ENCODE assay signal across 10 cellular contexts in genomic region chr18:63307555-63308200, GRCh38. TPM values are rescaled to one million over a fixed set of nuclear protein-coding genes. Genes with fewer than 3 reads are reported as not detected.
DNase-seq lines count a peak whose midpoint lies in the region; TF ChIP-seq lines count a peak whose summit lies in the region.
"Had no signal": no experiment of that assay in that cellular context is flagged by ENCODE, and none has a peak within 500 bp of the region (broad histone marks: within the 10 kb centered on the region; RNA-seq: fewer than 3 reads in every experiment).

No MANE protein-coding gene starts in this region.

- H2BK15ac ChIP-seq in neuronal stem cell (ENCODE audit: low read length) = no peak overlapping the region

- H3K9me3 ChIP-seq in neuronal stem cell (replicated peaks in 1 of 2; ENCODE audit: control insufficient read depth in 2 of 2, insufficient read depth in 1 of 2, low read depth in 1 of 2, low read length in 2 of 2) (no peaks in the 10 kb centered on the region), esophagus squamous epithelium (no peaks in the 10 kb centered on the region)

- no peak overlapping the region for H4K8ac ChIP-seq in neuronal stem cell (ENCODE audit: low read depth, low read length)

- H3K27me3 ChIP-seq in neuronal stem cell (ENCODE audit: control insufficient read depth in 3 of 3, insufficient read depth in 3 of 3, low read depth in 1 of 3, low read length in 3 of 3) (no peaks in the 10 kb centered on the region), esophagus squamous epithelium (no peaks in the 10 kb centered on the region)

- DNase-seq in DMS 273 (lab: John Stamatoyannopoulos, UW; ENCODE audit: unreplicated experiment) = peak; percentile 59
- DNase-seq in LHCN-M2 (ENCODE audit: low read depth) = peak; percentile 6
- no peak for DNase-seq in neuronal stem cell (ENCODE audit: low spot score)
- DNase-seq in AG08396 (ENCODE audit: low spot score) = no peak
- DNase-seq in esophagus squamous epithelium (lab: John Stamatoyannopoulos, UW) = no peak
- DNase-seq in hepatic stellate cell (ENCODE audit: low spot score) = no peak
- DNase-seq in NCI-H2227 treated with DMSO at 0.1 percent for 48 hours (lab: John Stamatoyannopoulos, UW) = no peak
- DNase-seq: activated T-cell treated with anti-CD3 and anti-CD28 coated beads, Interleukin-2, amount 50 U/mL, for 4 hours; T-helper 2 cell had no signal

- no peak overlapping the region for H2BK12ac ChIP-seq in neuronal stem cell (ENCODE audit: low read length)

- H3K9ac ChIP-seq in neuronal stem cell (ENCODE audit: low read depth, low read length, poor library complexity) = no peak overlapping the region

- H3K4ac ChIP-seq in neuronal stem cell (ENCODE audit: low read length) = no peak overlapping the region

- no peak overlapping the region for H3K23ac ChIP-seq in neuronal stem cell (ENCODE audit: low read depth, low read length, poor library complexity)

- H2AK5ac ChIP-seq in neuronal stem cell (ENCODE audit: low read depth, low read length) = no peak overlapping the region

- H2AFZ ChIP-seq in neuronal stem cell (ENCODE audit: low read length) = peak overlapping the region; percentile 3

- intact Hi-C loops in esophagus squamous epithelium (cut with DNase I) = no loop called here

- peaks cover 1 to 3% of the 10 kb centered on the region in 2 donors for H3K36me3 ChIP-seq in neuronal stem cell (replicated peaks in 1 of 2; ENCODE audit: control insufficient read depth in 2 of 2, insufficient read depth in 2 of 2, low read length in 2 of 2)
- H3K36me3 ChIP-seq in esophagus squamous epithelium = no peaks in the 10 kb centered on the region

- H3K4me3 ChIP-seq in neuronal stem cell (ENCODE audit: low read length in 2 of 2) = no peak overlapping the region
- H3K4me3 ChIP-seq in esophagus squamous epithelium = no peak overlapping the region

- no CpG with 5 or more reads among the region's 2 CpGs for WGBS in neuronal stem cell (ENCODE audit: extremely low coverage in 2 of 2, insufficient read length in 2 of 2, insufficient replicate concordance in 1 of 2), 2 donors
- 50 to 62% methylated on average over 2 of the region's 2 CpGs for WGBS in esophagus squamous epithelium, 2 donors

- no peak for TF ChIP-seq CTCF in esophagus squamous epithelium (IDR thresholded peaks at IDR 0.05)

- H3K14ac ChIP-seq in neuronal stem cell (ENCODE audit: low read length) = no peak overlapping the region

- no peak overlapping the region for H2BK5ac ChIP-seq in neuronal stem cell (ENCODE audit: low read length)

- H3K4me1 ChIP-seq in neuronal stem cell (ENCODE audit: control insufficient read depth in 2 of 2, insufficient read depth in 1 of 2, low read depth in 1 of 2, low read length in 2 of 2) (peaks cover 11 to 17% of the 10 kb centered on the region in 2 donors), esophagus squamous epithelium (peaks cover 0 to 27% (median 0%) of the 10 kb centered on the region in 3 donors)

- TF ChIP-seq POLR2A in esophagus squamous epithelium (IDR thresholded peaks at IDR 0.05) = no peak

- H3K4me2 ChIP-seq in neuronal stem cell (ENCODE audit: insufficient read depth, low read length, poor library complexity, severe bottlenecking) = no peak overlapping the region

- H3K18ac ChIP-seq in neuronal stem cell (ENCODE audit: low read length) = no peak overlapping the region

- no peak overlapping the region for H4K91ac ChIP-seq in neuronal stem cell (ENCODE audit: low read depth, low read length, poor library complexity)

- peaks cover 3% of the 10 kb centered on the region for H3K79me1 ChIP-seq in neuronal stem cell (ENCODE audit: low read depth, low read length)

- no peak overlapping the region for H2BK120ac ChIP-seq in neuronal stem cell (ENCODE audit: low read depth, low read length)

- H3K27ac ChIP-seq in cingulate gyrus (ENCODE audit: low read depth, low read length) (peak overlapping the region; percentile 21), neuronal stem cell (replicated peaks; ENCODE audit: low read length) (peak overlapping the region; percentile 82), esophagus squamous epithelium (no peak overlapping the region)

RNA-seq across cellular contexts. Expression of gene BCL2, which starts 11.9 kb away (rescaled TPM):
- total RNA-seq in LHCN-M2 (2014; rRNA removed) (2.2 and 2.5 TPM in 2 replicates), esophagus squamous epithelium (10 to 100 TPM in 1 of 4 donors, 1 to 10 TPM in 3; 3.1 to 17.4 (median 4.2) TPM)
- polyA plus RNA-seq in LHCN-M2 (2012) = 0.41 TPM
- polyA plus RNA-seq in neuronal stem cell (2013, experiment 1 of 2) = 10.8 TPM
- polyA plus RNA-seq in neuronal stem cell (2013, experiment 2 of 2) = 10.2 TPM

RNA-seq across cellular contexts. Expression of gene KDSR, which starts 59.3 kb away (rescaled TPM):
- total RNA-seq in LHCN-M2 (2014; rRNA removed) (33.2 and 37.6 TPM in 2 replicates), esophagus squamous epithelium (10 to 100 TPM; 20.8 to 42.3 (median 23.0) TPM)
- 21.1 TPM for polyA plus RNA-seq in LHCN-M2 (2012)
- polyA plus RNA-seq in neuronal stem cell (2013, experiment 1 of 2) = 14.8 TPM
- 15.2 TPM for polyA plus RNA-seq in neuronal stem cell (2013, experiment 2 of 2)

Comparison
In these comparisons a context has a peak if more than half of its experiments do, and no peak if none do; other contexts are left out.
1. DNase-seq: peak in DMS 273 (single experiment) and LHCN-M2 (single experiment); none in neuronal stem cell (single experiment), AG08396 (single experiment), esophagus squamous epithelium (single experiment), hepatic stellate cell (single experiment) and NCI-H2227 treated with DMSO at 0.1 percent for 48 hours (single experiment).
2. H3K27ac ChIP-seq: peak in cingulate gyrus (single experiment) and neuronal stem cell (single experiment); none in esophagus squamous epithelium (0 of 4).